In genomic region chr1:154386643-154387352, GRCh38 we compare ENCODE assay signal across 9 cellular contexts. TPM values are rescaled to one million over a fixed set of nuclear protein-coding genes. Genes with fewer than 3 reads are reported as not detected.
DNase-seq lines count a peak whose midpoint lies in the region; ATAC-seq and TF ChIP-seq lines count a peak whose summit lies in the region.
"Had no signal": no experiment of that assay in that cellular context is flagged by ENCODE, and none has a peak within 500 bp of the region (broad histone marks: within the 10 kb centered on the region; RNA-seq: fewer than 3 reads in every experiment).

No MANE protein-coding gene starts in this region.

- H3K4me3 ChIP-seq in mucosa of descending colon, result no peak overlapping the region
- H3K4me3 ChIP-seq: ovary had no signal

- no peaks in the 10 kb centered on the region for H3K4me1 ChIP-seq in mucosa of descending colon (ENCODE audit: low read depth)

- no peaks in the 10 kb centered on the region for H3K9me3 ChIP-seq in mucosa of descending colon
- H3K9me3 ChIP-seq: ovary had no signal

- ATAC-seq in HG03135 (IDR thresholded peaks at IDR 0.05; ENCODE audit: unreplicated experiment), result peak; percentile 74
- ATAC-seq in mucosa of descending colon, result peak; percentile 84
- no peak for ATAC-seq in GM21576 (IDR thresholded peaks at IDR 0.05; ENCODE audit: unreplicated experiment)

- no peaks in the 10 kb centered on the region for H3K36me3 ChIP-seq in mucosa of descending colon (ENCODE audit: low read depth)
- H3K36me3 ChIP-seq: ovary had no signal

- intact Hi-C loops in mucosa of descending colon (cut with DNase I, micrococcal nuclease), result no loop called here

- DNase-seq in DMS53 treated with DMSO at 0.1 percent for 48 hours (lab: John Stamatoyannopoulos, UW; ENCODE audit: unreplicated experiment), result peak; percentile 91
- peak; percentile 92 for DNase-seq in activated CD8-positive, alpha-beta memory T cell treated with anti-CD3 and anti-CD28 coated beads for 24 hours
- peak in 2 of 3 donors; percentile 41 to 57 for DNase-seq in mucosa of descending colon
- no peak for DNase-seq in globus pallidus (ENCODE audit: low spot score)
- DNase-seq in SIG-M5 (lab: John Stamatoyannopoulos, UW), result no peak
- no peak for DNase-seq in NCI-H1930 (lab: John Stamatoyannopoulos, UW)

- no peak for TF ChIP-seq CTCF in mucosa of descending colon (IDR thresholded peaks at IDR 0.05)

RNA-seq across cellular contexts. Expression of gene IL6R, which starts 18.3 kb away (rescaled TPM):
- total RNA-seq in mucosa of descending colon, result 10 to 100 TPM; 31.8 to 43.9 (median 42.5) TPM

Comparison
In these comparisons a context has a peak if more than half of its experiments do, and no peak if none do; other contexts are left out.
1. DNase-seq: peak in DMS53 treated with DMSO at 0.1 percent for 48 hours (single experiment), activated CD8-positive, alpha-beta memory T cell treated with anti-CD3 and anti-CD28 coated beads for 24 hours (single experiment) and mucosa of descending colon (2 of 3); none in globus pallidus (single experiment), SIG-M5 (single experiment) and NCI-H1930 (0 of 2).